ENCODE assay signal across 8 cellular contexts in the genomic region with DNA sequence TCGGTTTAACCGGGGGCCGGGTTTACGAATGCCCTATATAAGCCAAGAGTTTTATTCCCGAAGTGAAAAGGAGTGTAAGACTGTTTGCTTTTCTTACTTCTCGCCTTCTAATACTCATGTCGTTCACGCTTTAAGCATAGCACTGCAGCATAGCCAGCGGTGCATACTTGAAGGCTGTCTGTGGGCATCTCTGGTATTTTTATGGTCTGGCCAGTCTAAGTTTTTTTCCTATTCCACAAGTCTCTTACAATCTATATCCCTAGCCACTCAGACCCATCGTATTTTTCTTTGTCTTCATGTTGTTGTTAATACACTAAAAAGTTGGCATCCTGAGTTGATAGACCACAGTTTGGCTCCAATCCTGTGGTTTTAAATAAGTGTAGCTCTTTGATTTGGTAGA. TPM values are rescaled to one million over a fixed set of nuclear protein-coding genes. Genes with fewer than 3 reads are reported as not detected.
A peak's percentile ranks its signal among the peaks of the same experiment; 100 is the strongest.
DNase-seq lines count a peak whose midpoint lies in the region; ATAC-seq and TF ChIP-seq lines count a peak whose summit lies in the region.

No MANE protein-coding gene starts in this region.

- H3K27me3 ChIP-seq in suprapubic skin, result no peaks in the 10 kb centered on the region

- WGBS in suprapubic skin, result under 1% methylated on average over 10 of the region's 10 CpGs

- no peak for TF ChIP-seq POLR2A in suprapubic skin (IDR thresholded peaks at IDR 0.05)

- H3K4me1 ChIP-seq in suprapubic skin, result peaks cover 39% of the 10 kb centered on the region

- H3K27ac ChIP-seq in KOPT-K1 (ENCODE audit: low read depth, low read length, poor library complexity, severe bottlenecking) (peak overlapping the region; percentile 100), suprapubic skin (peak overlapping the region; percentile 94)

- H3K9me3 ChIP-seq in KOPT-K1 (ENCODE audit: insufficient read depth, low read length, poor library complexity, severe bottlenecking) (no peaks in the 10 kb centered on the region), suprapubic skin (no peaks in the 10 kb centered on the region)

- DNase-seq in DMS79 treated with DMSO at 0.1 percent for 48 hours (lab: John Stamatoyannopoulos, UW), result peak; percentile 23
- peak; percentile 63 for DNase-seq in astrocyte of the cerebellum (ENCODE audit: low read depth)
- peak; percentile 33 for DNase-seq in kidney glomerular epithelial cell (lab: John Stamatoyannopoulos, UW)
- DNase-seq in suprapubic skin (ENCODE audit: low spot score in 2 of 2), result no peak
- DNase-seq in activated CD8-positive, alpha-beta memory T cell treated with anti-CD3 and anti-CD28 coated beads, Interleukin-2, amount 50 U/mL, for 4 hours, result no peak
- no peak for DNase-seq in NCI-H1694 treated with DMSO at 0.1 percent for 48 hours (lab: John Stamatoyannopoulos, UW)

- TF ChIP-seq CTCF in astrocyte of the cerebellum (IDR thresholded peaks at IDR 0.05; ENCODE audit: low read depth, low read length, missing control alignments), result no peak
- TF ChIP-seq CTCF in suprapubic skin (IDR thresholded peaks at IDR 0.05), result no peak

- no peak for ATAC-seq in GM21717 (IDR thresholded peaks at IDR 0.05; ENCODE audit: unreplicated experiment)

- H3K36me3 ChIP-seq in KOPT-K1 (ENCODE audit: insufficient read depth, low read length), result peaks cover 22% of the 10 kb centered on the region
- no peaks in the 10 kb centered on the region for H3K36me3 ChIP-seq in suprapubic skin

- in situ Hi-C loops in astrocyte of the cerebellum (cut with HindIII; ENCODE audit: low sequenced_read_pairs), result no loop called here

- peak overlapping the region; percentile 87 for H3K4me3 ChIP-seq in astrocyte of the cerebellum (ENCODE audit: low read depth, low read length)
- peak overlapping the region; percentile 86 for H3K4me3 ChIP-seq in suprapubic skin

- no peak for TF ChIP-seq EP300 in suprapubic skin (IDR thresholded peaks at IDR 0.05)

RNA-seq across cellular contexts. Expression of a gene that starts 1.3 kb away (rescaled TPM):
- total RNA-seq in suprapubic skin, result 100 to 1,000 TPM in 2 of 4 donors, 10 to 100 TPM in 2; 25.5 to 120 (median 70.6) TPM

Comparison
In these comparisons a context has a peak if more than half of its experiments do, and no peak if none do; other contexts are left out.
1. DNase-seq: peak in DMS79 treated with DMSO at 0.1 percent for 48 hours (single experiment), astrocyte of the cerebellum (single experiment) and kidney glomerular epithelial cell (single experiment); none in suprapubic skin (0 of 2), activated CD8-positive, alpha-beta memory T cell treated with anti-CD3 and anti-CD28 coated beads, Interleukin-2, amount 50 U/mL, for 4 hours (single experiment) and NCI-H1694 treated with DMSO at 0.1 percent for 48 hours (single experiment).